23 cellular contexts compared by ENCODE assay signal in the genomic region with DNA sequence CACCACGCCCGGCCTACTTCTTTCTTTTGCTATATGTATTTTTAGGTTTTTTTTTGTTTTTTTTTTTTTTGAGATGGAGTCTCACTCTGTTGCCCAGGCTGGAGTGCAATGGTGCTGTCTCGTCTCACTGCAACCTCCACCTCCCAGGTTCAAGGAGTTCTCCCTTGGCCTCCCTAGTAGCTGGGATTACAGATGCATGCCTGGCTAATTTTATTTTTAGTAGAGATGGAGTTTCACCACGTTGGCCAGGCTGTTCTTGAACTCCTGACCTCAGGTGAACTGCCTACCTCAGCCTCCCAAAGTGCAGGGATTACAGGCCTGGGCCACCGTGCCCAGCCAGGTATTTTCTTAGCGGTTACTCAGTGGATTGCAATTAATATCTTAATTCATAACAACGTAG. TPM values are rescaled to one million over a fixed set of nuclear protein-coding genes. Genes with fewer than 3 reads are reported as not detected.
DNase-seq lines count a peak whose midpoint lies in the region; ATAC-seq and TF ChIP-seq lines count a peak whose summit lies in the region.
"Had no signal": no experiment of that assay in that cellular context is flagged by ENCODE, and none has a peak within 500 bp of the region (broad histone marks: within the 10 kb centered on the region; RNA-seq: fewer than 3 reads in every experiment).

No MANE protein-coding gene starts in this region.

- no TSS peak for BruUV-seq in MCF 10A (replicated peaks; lab: Mats Ljungman, UMichigan)

- H3K27me3 Mint-ChIP-seq in MCF 10A (ENCODE audit: insufficient read depth, unreplicated experiment): no peaks in the 10 kb centered on the region
- H3K27me3 Mint-ChIP-seq: CD4-positive, alpha-beta memory T cell; CD4-positive, CD25-positive, alpha-beta regulatory T cell; CD8-positive, alpha-beta memory T cell had no signal

- no peaks in the 10 kb centered on the region for H3K36me3 ChIP-seq in breast epithelium

- H3K27ac Mint-ChIP-seq in MCF 10A (ENCODE audit: low read depth, unreplicated experiment): peak overlapping the region; percentile 8

- POLR2A ChIA-PET in MCF 10A (lab: Yijun Ruan, JAX): interaction anchor here (2.7 kb wide), 1 partner anchor 24 kb away, joined by 10 read pairs; a partner anchor contains a TSS

- no peak for TF ChIP-seq POLR2A in breast epithelium (IDR thresholded peaks at IDR 0.05)

- H3K4me1 Mint-ChIP-seq in MCF 10A (ENCODE audit: insufficient read depth, unreplicated experiment): no peaks in the 10 kb centered on the region
- H3K4me1 Mint-ChIP-seq: CD4-positive, alpha-beta memory T cell; CD8-positive, alpha-beta memory T cell had no signal

- H3K27ac ChIP-seq in breast epithelium: no peak overlapping the region
- H3K27ac ChIP-seq: 22Rv1, A549, BLaER1 had no signal

- peak; percentile 19 for ATAC-seq in left lobe of liver
- ATAC-seq: A549, GM12878 had no signal

- no peaks in the 10 kb centered on the region for H3K9me3 Mint-ChIP-seq in MCF 10A (ENCODE audit: unreplicated experiment)
- H3K9me3 Mint-ChIP-seq: CD4-positive, alpha-beta memory T cell; CD4-positive, CD25-positive, alpha-beta regulatory T cell; CD8-positive, alpha-beta memory T cell had no signal

- H3K9me3 ChIP-seq in breast epithelium: no peaks in the 10 kb centered on the region
- H3K9me3 ChIP-seq: A549, BE2C, BLaER1 had no signal

- no peaks in the 10 kb centered on the region for H3K27me3 ChIP-seq in breast epithelium
- H3K27me3 ChIP-seq: BE2C, BLaER1 had no signal

- no peak for DNase-seq in MCF 10A (ENCODE audit: unreplicated experiment)
- DNase-seq in breast epithelium (ENCODE audit: low spot score in 2 of 2): no peak
- DNase-seq in left lobe of liver (ENCODE audit: low spot score): no peak
- no peak for DNase-seq in head of caudate nucleus
- DNase-seq in NK-92 (lab: John Stamatoyannopoulos, UW; ENCODE audit: unreplicated experiment): no peak
- DNase-seq: BE2C; C1 segment of cervical spinal cord; CD4-positive, alpha-beta memory T cell; CD4-positive, CD25-positive, alpha-beta regulatory T cell; CD8-positive, alpha-beta memory T cell; COR-L47; DMS 273 treated with DMSO at 0.1 percent for 48 hours; DMS153; DMS53; DMS79; DND-41; EL; GDM1 had no signal

- intact Hi-C loops in MCF 10A (cut with micrococcal nuclease): no loop called here
- intact Hi-C loops in breast epithelium (cut with DNase I; ENCODE audit: low total_unique reads): no loop called here
- intact Hi-C loops in head of caudate nucleus (cut with DNase I): no loop called here

- TF ChIP-seq CTCF in MCF 10A (IDR thresholded peaks at IDR 0.05; ENCODE audit: unreplicated experiment) (no peak), breast epithelium (IDR thresholded peaks at IDR 0.05) (no peak)

- CTCF ChIA-PET in MCF 10A (lab: Yijun Ruan, JAX): interaction anchor here (0.6 to 1.0 kb wide), 3 partner anchors 16 to 773 kb away, joined by 3 to 5 read pairs (median 3); no protein-coding TSS in a partner anchor

- H3K4me3 ChIP-seq in breast epithelium: no peak overlapping the region
- H3K4me3 ChIP-seq: A549, BLaER1, GM12878 had no signal

- no peak overlapping the region for H3K4me3 Mint-ChIP-seq in MCF 10A (ENCODE audit: unreplicated experiment)
- H3K4me3 Mint-ChIP-seq: CD14-positive monocyte; CD4-positive, alpha-beta memory T cell; CD8-positive, alpha-beta memory T cell had no signal

- H3K36me3 Mint-ChIP-seq in MCF 10A (ENCODE audit: insufficient read depth, unreplicated experiment): peaks cover 96% of the 10 kb centered on the region

- no peaks in the 10 kb centered on the region for H3K4me1 ChIP-seq in breast epithelium
- H3K4me1 ChIP-seq: A549, BE2C had no signal

RNA-seq across cellular contexts. Expression of a gene that starts 23.9 kb away (rescaled TPM):
- total RNA-seq in MCF 10A (2022): 61.4 and 66.0 TPM in 2 replicates
- total RNA-seq in breast epithelium: 10 to 100 TPM; 33.4 to 44.5 (median 41.6) TPM
- 25.9 TPM for total RNA-seq in left lobe of liver

RNA-seq across cellular contexts. Expression of a gene that starts 52.3 kb away (rescaled TPM):
- total RNA-seq in MCF 10A (2022) (57.0 and 66.0 TPM in 2 replicates), breast epithelium (10 to 100 TPM; 68.0 to 80.0 (median 74.9) TPM), left lobe of liver (30.2 TPM)
